Comparison of ENCODE assay signal across 20 cellular contexts in genomic region chr15:56640549-56640948, GRCh38.
DNase-seq lines count a peak whose midpoint lies in the region; ATAC-seq lines count a peak whose summit lies in the region.
"Had no signal": no experiment of that assay in that cellular context is flagged by ENCODE, and none has a peak within 500 bp of the region (broad histone marks: within the 10 kb centered on the region; RNA-seq: fewer than 3 reads in every experiment).

No MANE protein-coding gene starts in this region.

- no peak overlapping the region for H3K9ac ChIP-seq in SK-N-MC (ENCODE audit: insufficient read length)

- peak; percentile 28 for DNase-seq in EH (ENCODE audit: low read depth)
- DNase-seq in SK-N-MC (ENCODE audit: low read depth, low spot score) = no peak
- DNase-seq in fibroblast of peridontal ligament (ENCODE audit: extremely low read depth) = peak; percentile 44
- DNase-seq in activated T-helper 2 cell treated with anti-CD3 and anti-CD28 coated beads, Interferon-gamma antibody, Interleukin-2, Interleukin-4, amounts not matched to agents 10 μg/mL and 5 μg/mL and 100 μg/mL, durations not matched to agents 14 hours and 24 hours and 36 hours (ENCODE audit: low spot score) = no peak
- DNase-seq in activated naive CD4-positive, alpha-beta T cell treated with anti-CD3 and anti-CD28 coated beads, Interleukin-2, amount 10 ng/mL, durations not matched to agents 7 days and 5 days = no peak
- no peak for DNase-seq in activated T-helper 1 cell treated with anti-CD3 and anti-CD28 coated beads, Interleukin-12 subunit alpha, Interleukin-12 subunit beta, Interleukin-2, Interleukin-4 antibody, amounts not matched to agents 30 ng/mL and 10 ng/mL and 1 ng/mL, durations not matched to agents 14 hours and 24 hours and 36 hours (ENCODE audit: low spot score)
- DNase-seq: 8988T; ACHN; BE2C; C1 segment of cervical spinal cord; CD4-positive, CD25-positive, alpha-beta regulatory T cell; CD8-positive, alpha-beta memory T cell; COR-L47; DMS 273 treated with DMSO at 0.1 percent for 48 hours; DMS53; DND-41; HCEC 1CT had no signal

- H3K27me3 Mint-ChIP-seq in activated T-helper 2 cell treated with anti-CD3 and anti-CD28 coated beads, Interferon-gamma antibody, Interleukin-2, Interleukin-4, amounts not matched to agents 10 μg/mL and 5 μg/mL and 100 μg/mL, durations not matched to agents 14 hours and 24 hours and 36 hours (ENCODE audit: low read depth) = no peaks in the 10 kb centered on the region
- H3K27me3 Mint-ChIP-seq in activated naive CD4-positive, alpha-beta T cell treated with anti-CD3 and anti-CD28 coated beads, Interleukin-2, amount 10 ng/mL, durations not matched to agents 7 days and 5 days = no peaks in the 10 kb centered on the region
- no peaks in the 10 kb centered on the region for H3K27me3 Mint-ChIP-seq in activated T-helper 1 cell treated with anti-CD3 and anti-CD28 coated beads, Interleukin-12 subunit alpha, Interleukin-12 subunit beta, Interleukin-2, Interleukin-4 antibody, amounts not matched to agents 30 ng/mL and 10 ng/mL and 1 ng/mL, durations not matched to agents 14 hours and 24 hours and 36 hours (ENCODE audit: insufficient read depth)
- H3K27me3 Mint-ChIP-seq: CD4-positive, CD25-positive, alpha-beta regulatory T cell; CD8-positive, alpha-beta memory T cell had no signal

- H3K27ac Mint-ChIP-seq in activated T-helper 2 cell treated with anti-CD3 and anti-CD28 coated beads, Interferon-gamma antibody, Interleukin-2, Interleukin-4, amounts not matched to agents 10 μg/mL and 5 μg/mL and 100 μg/mL, durations not matched to agents 14 hours and 24 hours and 36 hours = no peak overlapping the region
- no peak overlapping the region for H3K27ac Mint-ChIP-seq in activated naive CD4-positive, alpha-beta T cell treated with anti-CD3 and anti-CD28 coated beads, Interleukin-2, amount 10 ng/mL, durations not matched to agents 7 days and 5 days
- no peak overlapping the region for H3K27ac Mint-ChIP-seq in activated T-helper 1 cell treated with anti-CD3 and anti-CD28 coated beads, Interleukin-12 subunit alpha, Interleukin-12 subunit beta, Interleukin-2, Interleukin-4 antibody, amounts not matched to agents 30 ng/mL and 10 ng/mL and 1 ng/mL, durations not matched to agents 14 hours and 24 hours and 36 hours
- H3K27ac Mint-ChIP-seq: GM23338 had no signal

- H3K36me3 ChIP-seq in SK-N-MC (ENCODE audit: insufficient read depth, low read length) = no peaks in the 10 kb centered on the region; the same call in 1 of the 2 replicates
- H3K36me3 ChIP-seq: BE2C had no signal

- H3K4me1 Mint-ChIP-seq in activated T-helper 2 cell treated with anti-CD3 and anti-CD28 coated beads, Interferon-gamma antibody, Interleukin-2, Interleukin-4, amounts not matched to agents 10 μg/mL and 5 μg/mL and 100 μg/mL, durations not matched to agents 14 hours and 24 hours and 36 hours (ENCODE audit: low read depth) = peaks cover 6% of the 10 kb centered on the region
- no peaks in the 10 kb centered on the region for H3K4me1 Mint-ChIP-seq in activated naive CD4-positive, alpha-beta T cell treated with anti-CD3 and anti-CD28 coated beads, Interleukin-2, amount 10 ng/mL, durations not matched to agents 7 days and 5 days
- no peaks in the 10 kb centered on the region for H3K4me1 Mint-ChIP-seq in activated T-helper 1 cell treated with anti-CD3 and anti-CD28 coated beads, Interleukin-12 subunit alpha, Interleukin-12 subunit beta, Interleukin-2, Interleukin-4 antibody, amounts not matched to agents 30 ng/mL and 10 ng/mL and 1 ng/mL, durations not matched to agents 14 hours and 24 hours and 36 hours (ENCODE audit: low read depth)

- no peaks in the 10 kb centered on the region for H3K9me3 ChIP-seq in SK-N-MC (ENCODE audit: low read depth, low read length)
- H3K9me3 ChIP-seq: BE2C had no signal

- no peak overlapping the region for H3K4me3 Mint-ChIP-seq in activated T-helper 2 cell treated with anti-CD3 and anti-CD28 coated beads, Interferon-gamma antibody, Interleukin-2, Interleukin-4, amounts not matched to agents 10 μg/mL and 5 μg/mL and 100 μg/mL, durations not matched to agents 14 hours and 24 hours and 36 hours (ENCODE audit: low read depth)
- no peak overlapping the region for H3K4me3 Mint-ChIP-seq in activated naive CD4-positive, alpha-beta T cell treated with anti-CD3 and anti-CD28 coated beads, Interleukin-2, amount 10 ng/mL, durations not matched to agents 7 days and 5 days
- no peak overlapping the region for H3K4me3 Mint-ChIP-seq in activated T-helper 1 cell treated with anti-CD3 and anti-CD28 coated beads, Interleukin-12 subunit alpha, Interleukin-12 subunit beta, Interleukin-2, Interleukin-4 antibody, amounts not matched to agents 30 ng/mL and 10 ng/mL and 1 ng/mL, durations not matched to agents 14 hours and 24 hours and 36 hours
- H3K4me3 Mint-ChIP-seq: CD4-positive, CD25-positive, alpha-beta regulatory T cell; CD8-positive, alpha-beta memory T cell; GM23338 had no signal

- H3K4me3 ChIP-seq in SK-N-MC = no peak overlapping the region
- H3K4me3 ChIP-seq: GM23338 had no signal

- intact Hi-C loops in activated T-helper 2 cell treated with anti-CD3 and anti-CD28 coated beads, Interferon-gamma antibody, Interleukin-2, Interleukin-4, amounts not matched to agents 10 μg/mL and 5 μg/mL and 100 μg/mL, durations not matched to agents 14 hours and 24 hours and 36 hours (cut with micrococcal nuclease) = no loop called here
- intact Hi-C loops in activated T-helper 1 cell treated with anti-CD3 and anti-CD28 coated beads, Interleukin-12 subunit alpha, Interleukin-12 subunit beta, Interleukin-2, Interleukin-4 antibody, amounts not matched to agents 30 ng/mL and 10 ng/mL and 1 ng/mL, durations not matched to agents 14 hours and 24 hours and 36 hours (cut with micrococcal nuclease) = no loop called here

- 0 out of 2 replicates have a peak overlapping the region, but pooled peaks have one; percentile 28 for H3K27ac ChIP-seq in SK-N-MC
- H3K27ac ChIP-seq: HL-60 had no signal

- no peaks in the 10 kb centered on the region for H3K9me3 Mint-ChIP-seq in activated T-helper 2 cell treated with anti-CD3 and anti-CD28 coated beads, Interferon-gamma antibody, Interleukin-2, Interleukin-4, amounts not matched to agents 10 μg/mL and 5 μg/mL and 100 μg/mL, durations not matched to agents 14 hours and 24 hours and 36 hours
- no peaks in the 10 kb centered on the region for H3K9me3 Mint-ChIP-seq in activated naive CD4-positive, alpha-beta T cell treated with anti-CD3 and anti-CD28 coated beads, Interleukin-2, amount 10 ng/mL, durations not matched to agents 7 days and 5 days
- no peaks in the 10 kb centered on the region for H3K9me3 Mint-ChIP-seq in activated T-helper 1 cell treated with anti-CD3 and anti-CD28 coated beads, Interleukin-12 subunit alpha, Interleukin-12 subunit beta, Interleukin-2, Interleukin-4 antibody, amounts not matched to agents 30 ng/mL and 10 ng/mL and 1 ng/mL, durations not matched to agents 14 hours and 24 hours and 36 hours
- H3K9me3 Mint-ChIP-seq: CD4-positive, CD25-positive, alpha-beta regulatory T cell; CD8-positive, alpha-beta memory T cell; GM23338 had no signal

- CTCF ChIA-PET in activated naive CD4-positive, alpha-beta T cell treated with anti-CD3 and anti-CD28 coated beads, Interleukin-2, amount 10 ng/mL, durations not matched to agents 7 days and 5 days (lab: Charles Lee) = interaction anchor here (0.8 kb wide), 1 partner anchor 389 kb away, joined by 3 read pairs; no protein-coding TSS in a partner anchor

- peaks cover 3% of the 10 kb centered on the region for H3K36me3 Mint-ChIP-seq in activated T-helper 2 cell treated with anti-CD3 and anti-CD28 coated beads, Interferon-gamma antibody, Interleukin-2, Interleukin-4, amounts not matched to agents 10 μg/mL and 5 μg/mL and 100 μg/mL, durations not matched to agents 14 hours and 24 hours and 36 hours (ENCODE audit: low read depth)
- H3K36me3 Mint-ChIP-seq in activated naive CD4-positive, alpha-beta T cell treated with anti-CD3 and anti-CD28 coated beads, Interleukin-2, amount 10 ng/mL, durations not matched to agents 7 days and 5 days = peaks cover 2% of the 10 kb centered on the region
- no peaks in the 10 kb centered on the region for H3K36me3 Mint-ChIP-seq in activated T-helper 1 cell treated with anti-CD3 and anti-CD28 coated beads, Interleukin-12 subunit alpha, Interleukin-12 subunit beta, Interleukin-2, Interleukin-4 antibody, amounts not matched to agents 30 ng/mL and 10 ng/mL and 1 ng/mL, durations not matched to agents 14 hours and 24 hours and 36 hours (ENCODE audit: low read depth)

- ATAC-seq in GM19397 (IDR thresholded peaks at IDR 0.05; ENCODE audit: unreplicated experiment) = no peak

Comparison
In these comparisons a context has a peak if more than half of its experiments do, and no peak if none do; other contexts are left out.
1. DNase-seq: peak in EH (single experiment) and fibroblast of peridontal ligament (single experiment); none in SK-N-MC (single experiment), activated T-helper 2 cell treated with anti-CD3 and anti-CD28 coated beads, Interferon-gamma antibody, Interleukin-2, Interleukin-4, amounts not matched to agents 10 μg/mL and 5 μg/mL and 100 μg/mL, durations not matched to agents 14 hours and 24 hours and 36 hours (single experiment), activated naive CD4-positive, alpha-beta T cell treated with anti-CD3 and anti-CD28 coated beads, Interleukin-2, amount 10 ng/mL, durations not matched to agents 7 days and 5 days (single experiment) and activated T-helper 1 cell treated with anti-CD3 and anti-CD28 coated beads, Interleukin-12 subunit alpha, Interleukin-12 subunit beta, Interleukin-2, Interleukin-4 antibody, amounts not matched to agents 30 ng/mL and 10 ng/mL and 1 ng/mL, durations not matched to agents 14 hours and 24 hours and 36 hours (single experiment).